ENCODE assay signal across 12 cellular contexts in genomic region chr10:104580321-104580720, GRCh38.
DNase-seq lines count a peak whose midpoint lies in the region; ATAC-seq and TF ChIP-seq lines count a peak whose summit lies in the region.
"Had no signal": no experiment of that assay in that cellular context is flagged by ENCODE, and none has a peak within 500 bp of the region (broad histone marks: within the 10 kb centered on the region; RNA-seq: fewer than 3 reads in every experiment).

No MANE protein-coding gene starts in this region.

- H3K4me3 Mint-ChIP-seq in neural progenitor cell (no peak overlapping the region), Calu3 (ENCODE audit: low read depth, unreplicated experiment) (no peak overlapping the region), endothelial cell (ENCODE audit: unreplicated experiment) (no peak overlapping the region)
- H3K4me3 Mint-ChIP-seq in CD8-positive, alpha-beta T cell, result no peak overlapping the region
- H3K4me3 Mint-ChIP-seq: stimulated activated memory B cell treated with anti-CD40 and anti-IgM and Interleukin-4, amounts not matched to agents 10 μg/mL and 1 μg/mL and 100 μg/mL, for 72 hours had no signal

- intact Hi-C loops in dorsolateral prefrontal cortex (cut with DNase I) (loop anchor here in 1 of 2 donors (2.0 kb wide), 1 partner anchor 62 kb away; no protein-coding TSS in a partner anchor), Calu3 (cut with micrococcal nuclease; ENCODE audit: unreplicated experiment) (loop anchor here (2.0 kb wide), 1 partner anchor 42 kb away; no protein-coding TSS in a partner anchor)
- intact Hi-C loops in CD8-positive, alpha-beta T cell (cut with DNase I, micrococcal nuclease), result loop anchor here (2.0 to 5.0 kb wide), 2 partner anchors 34 to 347 kb away; no protein-coding TSS in a partner anchor

- H3K36me3 Mint-ChIP-seq in neural progenitor cell (no peaks in the 10 kb centered on the region), Calu3 (ENCODE audit: insufficient read depth, unreplicated experiment) (no peaks in the 10 kb centered on the region), endothelial cell (ENCODE audit: low read depth, unreplicated experiment) (no peaks in the 10 kb centered on the region)
- H3K36me3 Mint-ChIP-seq in CD8-positive, alpha-beta T cell, result no peaks in the 10 kb centered on the region
- H3K36me3 Mint-ChIP-seq: stimulated activated memory B cell treated with anti-CD40 and anti-IgM and Interleukin-4, amounts not matched to agents 10 μg/mL and 1 μg/mL and 100 μg/mL, for 72 hours had no signal

- TF ChIP-seq CTCF in dorsolateral prefrontal cortex (IDR thresholded peaks at IDR 0.05 in 54 of 56, conservative IDR thresholded peaks at IDR 0.05 in 2 of 56; ENCODE audit: low read depth in 1 of 56, partially characterized antibody in 56 of 56), result no peak
- TF ChIP-seq CTCF in neural progenitor cell (IDR thresholded peaks at IDR 0.05), result no peak
- no peak for TF ChIP-seq CTCF in CD8-positive, alpha-beta T cell (IDR thresholded peaks at IDR 0.05)
- TF ChIP-seq CTCF in Calu3 (IDR thresholded peaks at IDR 0.05; ENCODE audit: unreplicated experiment), result no peak
- TF ChIP-seq CTCF in endothelial cell (IDR thresholded peaks at IDR 0.05; ENCODE audit: unreplicated experiment), result no peak

- H3K27me3 ChIP-seq in dorsolateral prefrontal cortex, result peaks cover 0 to 26% (median 0%) of the 10 kb centered on the region in 45 donors
- no peaks in the 10 kb centered on the region for H3K27me3 ChIP-seq in neural progenitor cell
- no peaks in the 10 kb centered on the region for H3K27me3 ChIP-seq in CD8-positive, alpha-beta T cell (ENCODE audit: insufficient read depth, low read length)
- H3K27me3 ChIP-seq: body of pancreas had no signal

- H2AFZ ChIP-seq in neural progenitor cell (replicated peaks), result peak overlapping the region; percentile 46

- H3K79me2 ChIP-seq in neural progenitor cell (ENCODE audit: low read depth), result no peaks in the 10 kb centered on the region

- H3K9ac ChIP-seq in neural progenitor cell, result no peak overlapping the region

- peak overlapping the region in 9 of 59 donors; percentile 4 to 48 (median 26) for H3K27ac ChIP-seq in dorsolateral prefrontal cortex
- no peak overlapping the region for H3K27ac ChIP-seq in neural progenitor cell
- no peak overlapping the region for H3K27ac ChIP-seq in CD8-positive, alpha-beta T cell (ENCODE audit: low read depth, low read length)
- H3K27ac ChIP-seq: body of pancreas had no signal

- DNase-seq in Ammon's horn (ENCODE audit: low spot score), result peak; percentile 60
- peak; percentile 30 for DNase-seq in HT1080 (ENCODE audit: low read depth)
- peak in 6 of 10 donors; percentile 51 to 77 (median 64) for DNase-seq in dorsolateral prefrontal cortex
- no peak for DNase-seq in neural progenitor cell (ENCODE audit: low spot score)
- DNase-seq in CD8-positive, alpha-beta T cell, result no peak
- no peak for DNase-seq in Calu3
- no peak for DNase-seq in endothelial cell (ENCODE audit: low spot score)
- no peak for DNase-seq in cortex of kidney (lab: John Stamatoyannopoulos, UW)

- no peak overlapping the region for H3K27ac Mint-ChIP-seq in neural progenitor cell
- no peak overlapping the region for H3K27ac Mint-ChIP-seq in CD8-positive, alpha-beta T cell
- no peak overlapping the region for H3K27ac Mint-ChIP-seq in Calu3 (ENCODE audit: unreplicated experiment)
- H3K27ac Mint-ChIP-seq in endothelial cell (ENCODE audit: unreplicated experiment), result no peak overlapping the region
- H3K27ac Mint-ChIP-seq: activated T-helper 2 cell treated with anti-CD3 and anti-CD28 coated beads, Interferon-gamma antibody, Interleukin-2, Interleukin-4, amounts not matched to agents 10 μg/mL and 5 μg/mL and 100 μg/mL, durations not matched to agents 14 hours and 24 hours and 36 hours; progenitor cell of endocrine pancreas; stimulated activated memory B cell treated with anti-CD40 and anti-IgM and Interleukin-4, amounts not matched to agents 10 μg/mL and 1 μg/mL and 100 μg/mL, for 72 hours had no signal

- peak overlapping the region in 20 of 59 donors; percentile 4 to 39 (median 19) for H3K4me3 ChIP-seq in dorsolateral prefrontal cortex
- no peak overlapping the region for H3K4me3 ChIP-seq in neural progenitor cell
- H3K4me3 ChIP-seq in CD8-positive, alpha-beta T cell (ENCODE audit: low read depth, low read length), result no peak overlapping the region
- H3K4me3 ChIP-seq: body of pancreas had no signal

- no peaks in the 10 kb centered on the region for H4K20me1 ChIP-seq in neural progenitor cell (ENCODE audit: low read depth)

- no peaks in the 10 kb centered on the region for H3F3A ChIP-seq in neural progenitor cell (ENCODE audit: low read depth)

- H3K27me3 Mint-ChIP-seq in neural progenitor cell (ENCODE audit: insufficient read depth, low read depth), result peaks cover 11% of the 10 kb centered on the region
- H3K27me3 Mint-ChIP-seq in CD8-positive, alpha-beta T cell (ENCODE audit: low read depth), result peaks cover 25% of the 10 kb centered on the region
- H3K27me3 Mint-ChIP-seq in Calu3 (ENCODE audit: unreplicated experiment), result peaks cover 100% of the 10 kb centered on the region
- H3K27me3 Mint-ChIP-seq in endothelial cell (ENCODE audit: unreplicated experiment), result peaks cover 9% of the 10 kb centered on the region

- H3K4me1 Mint-ChIP-seq in neural progenitor cell (peaks cover 17% of the 10 kb centered on the region), Calu3 (ENCODE audit: low read depth, unreplicated experiment) (no peaks in the 10 kb centered on the region), endothelial cell (ENCODE audit: unreplicated experiment) (no peaks in the 10 kb centered on the region)
- H3K4me1 Mint-ChIP-seq in CD8-positive, alpha-beta T cell (ENCODE audit: low read depth), result peaks cover 6% of the 10 kb centered on the region

- H3K4me2 ChIP-seq in neural progenitor cell, result no peak overlapping the region

- CTCF ChIA-PET in CD8-positive, alpha-beta T cell (lab: Charles Lee), result interaction anchor here (1.1 to 3.8 kb wide), 5 partner anchors 9 to 41 kb away, joined by 3 to 28 read pairs (median 5); no protein-coding TSS in a partner anchor
- CTCF ChIA-PET in Calu3 (lab: Charles Lee), result interaction anchor here (1.0 kb wide), 1 partner anchor 42 kb away, joined by 3 read pairs; no protein-coding TSS in a partner anchor

- H3K36me3 ChIP-seq in neural progenitor cell, result no peaks in the 10 kb centered on the region
- no peaks in the 10 kb centered on the region for H3K36me3 ChIP-seq in CD8-positive, alpha-beta T cell (ENCODE audit: insufficient read depth, low read length)

- H3K9me3 Mint-ChIP-seq in neural progenitor cell (peaks cover 10% of the 10 kb centered on the region), Calu3 (ENCODE audit: low read depth, unreplicated experiment) (no peaks in the 10 kb centered on the region), endothelial cell (ENCODE audit: unreplicated experiment) (no peaks in the 10 kb centered on the region)
- H3K9me3 Mint-ChIP-seq in CD8-positive, alpha-beta T cell, result no peaks in the 10 kb centered on the region
- H3K9me3 Mint-ChIP-seq: activated T-helper 2 cell treated with anti-CD3 and anti-CD28 coated beads, Interferon-gamma antibody, Interleukin-2, Interleukin-4, amounts not matched to agents 10 μg/mL and 5 μg/mL and 100 μg/mL, durations not matched to agents 14 hours and 24 hours and 36 hours had no signal

- POLR2A ChIA-PET in CD8-positive, alpha-beta T cell (lab: Charles Lee), result no interaction called here

- ATAC-seq in CD8-positive, alpha-beta T cell, result no peak

- no peaks in the 10 kb centered on the region for H3K9me3 ChIP-seq in neural progenitor cell (ENCODE audit: low read depth)
- no peaks in the 10 kb centered on the region for H3K9me3 ChIP-seq in CD8-positive, alpha-beta T cell (ENCODE audit: low read length)
- H3K9me3 ChIP-seq: body of pancreas had no signal

- H3K4me1 ChIP-seq in neural progenitor cell, result peaks cover 12% of the 10 kb centered on the region
- H3K4me1 ChIP-seq in CD8-positive, alpha-beta T cell (ENCODE audit: insufficient read depth, low read length), result no peaks in the 10 kb centered on the region
- H3K4me1 ChIP-seq: body of pancreas had no signal

- no TSS peak for BruUV-seq in Calu3 (replicated peaks; lab: Mats Ljungman, UMichigan)

Comparison
In these comparisons a context has a peak if more than half of its experiments do, and no peak if none do; other contexts are left out.
1. DNase-seq: peak in Ammon's horn (single experiment), HT1080 (single experiment) and dorsolateral prefrontal cortex (6 of 10); none in neural progenitor cell (single experiment), CD8-positive, alpha-beta T cell (0 of 7), Calu3 (single experiment), endothelial cell (single experiment) and cortex of kidney (single experiment).